In the genomic region with DNA sequence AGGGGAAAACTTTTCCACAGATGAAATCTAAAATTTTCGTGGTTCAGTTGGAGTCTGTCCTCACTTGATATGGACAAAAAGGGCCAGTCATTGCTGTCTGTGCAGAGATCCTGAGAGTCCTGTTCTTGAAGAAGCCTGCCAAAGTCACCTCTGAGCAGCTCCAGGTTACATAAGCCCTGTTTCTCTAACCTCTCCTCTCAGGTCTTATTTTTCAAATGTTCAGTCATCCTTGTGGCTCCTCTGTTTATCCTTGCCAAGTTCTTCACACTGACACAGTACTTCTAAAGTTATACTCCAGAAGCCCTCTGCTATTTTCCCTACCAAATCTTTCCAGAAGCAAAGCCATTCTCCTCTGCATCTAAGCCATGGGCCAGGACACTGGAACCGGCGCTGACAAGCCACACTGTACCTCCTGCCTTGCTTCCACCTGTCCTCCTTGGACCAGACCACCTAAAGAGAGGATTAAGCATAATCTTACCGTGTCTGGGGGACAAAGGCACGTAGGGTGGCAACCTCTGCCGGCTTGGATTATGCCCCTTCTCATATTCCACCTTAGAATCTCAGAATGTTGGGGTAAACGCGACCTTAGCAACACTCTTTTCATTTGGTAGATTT, we compare ENCODE assay signal across 2 cellular contexts.
TF ChIP-seq lines count a peak whose summit lies in the region.

No MANE protein-coding gene starts in this region.

TF ChIP-seq in SK-N-SH, 30 proteins besides CTCF, POLR2A, EP300 and RAD21:
- TF ChIP-seq TAF1 (IDR thresholded peaks at IDR 0.05; ENCODE audit: borderline replicate concordance, low read depth, low read length) (no peak), RCOR1 (IDR thresholded peaks at IDR 0.05; ENCODE audit: low read length) (no peak), SIN3A (IDR thresholded peaks at IDR 0.05; ENCODE audit: borderline replicate concordance, low read depth, low read length) (no peak), RFX5 (IDR thresholded peaks at IDR 0.05; ENCODE audit: low read length) (no peak), FOSL2 (IDR thresholded peaks at IDR 0.05; ENCODE audit: borderline replicate concordance, low read depth) (no peak), NRF1 (IDR thresholded peaks at IDR 0.05; ENCODE audit: low read depth, low read length) (no peak)

TF ChIP-seq in H1, 55 proteins besides CTCF, POLR2A, EP300 and RAD21:
- TF ChIP-seq SP1 (IDR thresholded peaks at IDR 0.05; ENCODE audit: low read depth, low read length) (no peak), JUND (IDR thresholded peaks at IDR 0.05; ENCODE audit: low read length) (no peak), SIN3A (conservative IDR thresholded peaks at IDR 0.05 in 1 of 2, IDR thresholded peaks at IDR 0.05 in 1 of 2; ENCODE audit: low read depth in 1 of 2, low read length in 2 of 2) (no peak), TEAD4 (IDR thresholded peaks at IDR 0.05; ENCODE audit: low read depth, low read length) (no peak), GABPA (IDR thresholded peaks at IDR 0.05; ENCODE audit: borderline replicate concordance, insufficient read depth, low read length) (no peak), JUN (IDR thresholded peaks at IDR 0.05; ENCODE audit: low read depth, low read length) (no peak), TAF7 (optimal IDR thresholded peaks at IDR 0.05; ENCODE audit: borderline replicate concordance, low read depth, low read length) (no peak), NANOG (IDR thresholded peaks at IDR 0.05; ENCODE audit: insufficient read depth, low read depth, low read length, poor library complexity, severe bottlenecking) (no peak), ATF3 (IDR thresholded peaks at IDR 0.05; ENCODE audit: insufficient read depth, low read depth, low read length) (no peak), KDM1A (IDR thresholded peaks at IDR 0.05; ENCODE audit: borderline replicate concordance, low read length) (no peak), ASH2L (IDR thresholded peaks at IDR 0.05; ENCODE audit: low read length) (no peak), POLR2AphosphoS5 (IDR thresholded peaks at IDR 0.05; ENCODE audit: low read depth, low read length) (no peak), PHF8 (conservative IDR thresholded peaks at IDR 0.05; ENCODE audit: low read depth, low read length) (no peak)
TF ChIP-seq in H1: peak in this region for 0.
